Comparison of ENCODE assay signal across 1 cellular context in the genomic region with DNA sequence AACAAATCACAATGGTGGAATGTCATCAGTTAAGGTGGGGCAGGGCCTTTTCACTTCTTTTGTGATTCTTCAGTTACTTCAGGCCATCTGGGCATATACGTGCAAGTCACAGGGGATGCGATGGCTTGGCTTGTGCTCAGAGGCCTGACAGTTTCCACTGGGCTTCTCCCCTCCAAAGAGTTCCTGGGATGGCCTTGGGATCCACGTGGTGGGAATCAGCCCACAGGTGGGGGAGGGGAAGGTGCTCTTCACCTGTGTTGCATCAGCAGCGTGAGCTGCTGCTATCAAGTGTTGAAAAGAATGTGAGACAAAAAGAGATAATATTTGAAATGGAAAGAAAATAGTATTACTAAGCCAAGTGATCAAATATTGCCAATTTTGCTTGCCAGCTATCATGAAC.
A peak's percentile ranks its signal among the peaks of the same experiment; 100 is the strongest.
TF ChIP-seq lines count a peak whose summit lies in the region.

No MANE protein-coding gene starts in this region.

TF ChIP-seq in WTC11, 78 proteins besides CTCF, POLR2A, EP300 and RAD21:
- TF ChIP-seq, protein P1, sequence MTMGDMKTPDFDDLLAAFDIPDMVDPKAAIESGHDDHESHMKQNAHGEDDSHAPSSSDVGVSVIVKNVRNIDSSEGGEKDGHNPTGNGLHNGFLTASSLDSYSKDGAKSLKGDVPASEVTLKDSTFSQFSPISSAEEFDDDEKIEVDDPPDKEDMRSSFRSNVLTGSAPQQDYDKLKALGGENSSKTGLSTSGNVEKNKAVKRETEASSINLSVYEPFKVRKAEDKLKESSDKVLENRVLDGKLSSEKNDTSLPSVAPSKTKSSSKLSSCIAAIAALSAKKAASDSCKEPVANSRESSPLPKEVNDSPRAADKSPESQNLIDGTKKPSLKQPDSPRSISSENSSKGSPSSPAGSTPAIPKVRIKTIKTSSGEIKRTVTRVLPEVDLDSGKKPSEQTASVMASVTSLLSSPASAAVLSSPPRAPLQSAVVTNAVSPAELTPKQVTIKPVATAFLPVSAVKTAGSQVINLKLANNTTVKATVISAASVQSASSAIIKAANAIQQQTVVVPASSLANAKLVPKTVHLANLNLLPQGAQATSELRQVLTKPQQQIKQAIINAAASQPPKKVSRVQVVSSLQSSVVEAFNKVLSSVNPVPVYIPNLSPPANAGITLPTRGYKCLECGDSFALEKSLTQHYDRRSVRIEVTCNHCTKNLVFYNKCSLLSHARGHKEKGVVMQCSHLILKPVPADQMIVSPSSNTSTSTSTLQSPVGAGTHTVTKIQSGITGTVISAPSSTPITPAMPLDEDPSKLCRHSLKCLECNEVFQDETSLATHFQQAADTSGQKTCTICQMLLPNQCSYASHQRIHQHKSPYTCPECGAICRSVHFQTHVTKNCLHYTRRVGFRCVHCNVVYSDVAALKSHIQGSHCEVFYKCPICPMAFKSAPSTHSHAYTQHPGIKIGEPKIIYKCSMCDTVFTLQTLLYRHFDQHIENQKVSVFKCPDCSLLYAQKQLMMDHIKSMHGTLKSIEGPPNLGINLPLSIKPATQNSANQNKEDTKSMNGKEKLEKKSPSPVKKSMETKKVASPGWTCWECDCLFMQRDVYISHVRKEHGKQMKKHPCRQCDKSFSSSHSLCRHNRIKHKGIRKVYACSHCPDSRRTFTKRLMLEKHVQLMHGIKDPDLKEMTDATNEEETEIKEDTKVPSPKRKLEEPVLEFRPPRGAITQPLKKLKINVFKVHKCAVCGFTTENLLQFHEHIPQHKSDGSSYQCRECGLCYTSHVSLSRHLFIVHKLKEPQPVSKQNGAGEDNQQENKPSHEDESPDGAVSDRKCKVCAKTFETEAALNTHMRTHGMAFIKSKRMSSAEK (CRISPR knock-in tag; IDR thresholded peaks at IDR 0.05; ENCODE audit: borderline replicate concordance), result 0 out of 2 replicates have a peak, but pooled peaks have one; percentile 76
- TF ChIP-seq, protein P2, sequence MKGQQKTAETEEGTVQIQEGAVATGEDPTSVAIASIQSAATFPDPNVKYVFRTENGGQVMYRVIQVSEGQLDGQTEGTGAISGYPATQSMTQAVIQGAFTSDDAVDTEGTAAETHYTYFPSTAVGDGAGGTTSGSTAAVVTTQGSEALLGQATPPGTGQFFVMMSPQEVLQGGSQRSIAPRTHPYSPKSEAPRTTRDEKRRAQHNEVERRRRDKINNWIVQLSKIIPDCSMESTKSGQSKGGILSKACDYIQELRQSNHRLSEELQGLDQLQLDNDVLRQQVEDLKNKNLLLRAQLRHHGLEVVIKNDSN (CRISPR knock-in tag; IDR thresholded peaks at IDR 0.05), result peak; percentile 56
- TF ChIP-seq, protein P3, sequence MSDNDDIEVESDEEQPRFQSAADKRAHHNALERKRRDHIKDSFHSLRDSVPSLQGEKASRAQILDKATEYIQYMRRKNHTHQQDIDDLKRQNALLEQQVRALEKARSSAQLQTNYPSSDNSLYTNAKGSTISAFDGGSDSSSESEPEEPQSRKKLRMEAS (CRISPR knock-in tag; IDR thresholded peaks at IDR 0.05), result peak; percentile 78
- TF ChIP-seq EMX1 (CRISPR knock-in tag; IDR thresholded peaks at IDR 0.05) (0 out of 2 replicates have a peak, but pooled peaks have one; percentile 61), GABPB1 (CRISPR knock-in tag; IDR thresholded peaks at IDR 0.05) (peak; percentile 95)
- TF ChIP-seq, protein P4, sequence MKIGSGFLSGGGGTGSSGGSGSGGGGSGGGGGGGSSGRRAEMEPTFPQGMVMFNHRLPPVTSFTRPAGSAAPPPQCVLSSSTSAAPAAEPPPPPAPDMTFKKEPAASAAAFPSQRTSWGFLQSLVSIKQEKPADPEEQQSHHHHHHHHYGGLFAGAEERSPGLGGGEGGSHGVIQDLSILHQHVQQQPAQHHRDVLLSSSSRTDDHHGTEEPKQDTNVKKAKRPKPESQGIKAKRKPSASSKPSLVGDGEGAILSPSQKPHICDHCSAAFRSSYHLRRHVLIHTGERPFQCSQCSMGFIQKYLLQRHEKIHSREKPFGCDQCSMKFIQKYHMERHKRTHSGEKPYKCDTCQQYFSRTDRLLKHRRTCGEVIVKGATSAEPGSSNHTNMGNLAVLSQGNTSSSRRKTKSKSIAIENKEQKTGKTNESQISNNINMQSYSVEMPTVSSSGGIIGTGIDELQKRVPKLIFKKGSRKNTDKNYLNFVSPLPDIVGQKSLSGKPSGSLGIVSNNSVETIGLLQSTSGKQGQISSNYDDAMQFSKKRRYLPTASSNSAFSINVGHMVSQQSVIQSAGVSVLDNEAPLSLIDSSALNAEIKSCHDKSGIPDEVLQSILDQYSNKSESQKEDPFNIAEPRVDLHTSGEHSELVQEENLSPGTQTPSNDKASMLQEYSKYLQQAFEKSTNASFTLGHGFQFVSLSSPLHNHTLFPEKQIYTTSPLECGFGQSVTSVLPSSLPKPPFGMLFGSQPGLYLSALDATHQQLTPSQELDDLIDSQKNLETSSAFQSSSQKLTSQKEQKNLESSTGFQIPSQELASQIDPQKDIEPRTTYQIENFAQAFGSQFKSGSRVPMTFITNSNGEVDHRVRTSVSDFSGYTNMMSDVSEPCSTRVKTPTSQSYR (CRISPR knock-in tag; IDR thresholded peaks at IDR 0.05), result peak; percentile 81; the same call in 1 of the 2 replicates
